1 cellular context compared by ENCODE assay signal in the genomic region with DNA sequence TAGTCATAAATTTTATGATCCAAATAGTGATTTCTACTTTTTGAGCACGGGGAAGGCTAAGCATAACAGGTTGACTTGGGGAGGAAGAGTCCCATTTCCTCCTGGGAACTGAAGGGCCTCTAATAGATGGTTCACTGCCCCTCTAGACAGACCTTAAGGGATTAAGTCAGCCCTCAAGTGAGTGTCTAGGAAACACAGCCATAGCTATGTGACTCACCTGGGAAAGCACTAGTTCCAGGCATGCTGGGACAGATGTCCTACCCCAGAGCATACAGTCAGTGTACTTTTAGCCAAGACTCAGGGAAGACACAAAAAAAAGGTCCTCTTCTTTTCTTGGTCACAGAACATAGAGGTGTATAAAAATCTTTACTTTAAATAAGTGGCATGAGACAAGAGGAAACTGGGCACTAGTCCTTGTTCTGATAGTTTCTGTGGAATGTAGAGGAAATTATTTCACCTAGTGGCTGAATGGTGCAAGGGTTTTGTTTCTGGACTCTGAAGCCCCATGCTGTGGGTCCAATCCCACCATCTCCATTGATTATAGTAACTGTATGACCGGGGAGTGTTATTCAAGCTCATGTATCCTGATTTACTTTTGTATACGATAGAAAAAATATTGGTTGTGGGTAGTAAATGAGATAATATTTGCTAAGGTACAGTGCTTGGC.
TF ChIP-seq lines count a peak whose summit lies in the region.

No MANE protein-coding gene starts in this region.

TF ChIP-seq in SK-N-SH treated with all-trans-retinoic acid at 6 μM for 48 hours, 23 proteins besides CTCF, POLR2A, EP300 and RAD21 (continued from another document):
- TF ChIP-seq, protein P1, sequence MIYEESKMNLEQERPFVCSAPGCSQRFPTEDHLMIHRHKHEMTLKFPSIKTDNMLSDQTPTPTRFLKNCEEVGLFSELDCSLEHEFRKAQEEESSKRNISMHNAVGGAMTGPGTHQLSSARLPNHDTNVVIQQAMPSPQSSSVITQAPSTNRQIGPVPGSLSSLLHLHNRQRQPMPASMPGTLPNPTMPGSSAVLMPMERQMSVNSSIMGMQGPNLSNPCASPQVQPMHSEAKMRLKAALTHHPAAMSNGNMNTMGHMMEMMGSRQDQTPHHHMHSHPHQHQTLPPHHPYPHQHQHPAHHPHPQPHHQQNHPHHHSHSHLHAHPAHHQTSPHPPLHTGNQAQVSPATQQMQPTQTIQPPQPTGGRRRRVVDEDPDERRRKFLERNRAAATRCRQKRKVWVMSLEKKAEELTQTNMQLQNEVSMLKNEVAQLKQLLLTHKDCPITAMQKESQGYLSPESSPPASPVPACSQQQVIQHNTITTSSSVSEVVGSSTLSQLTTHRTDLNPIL (CRISPR knock-in tag; IDR thresholded peaks at IDR 0.05; ENCODE audit: low read depth), result no peak
- TF ChIP-seq, protein P2, sequence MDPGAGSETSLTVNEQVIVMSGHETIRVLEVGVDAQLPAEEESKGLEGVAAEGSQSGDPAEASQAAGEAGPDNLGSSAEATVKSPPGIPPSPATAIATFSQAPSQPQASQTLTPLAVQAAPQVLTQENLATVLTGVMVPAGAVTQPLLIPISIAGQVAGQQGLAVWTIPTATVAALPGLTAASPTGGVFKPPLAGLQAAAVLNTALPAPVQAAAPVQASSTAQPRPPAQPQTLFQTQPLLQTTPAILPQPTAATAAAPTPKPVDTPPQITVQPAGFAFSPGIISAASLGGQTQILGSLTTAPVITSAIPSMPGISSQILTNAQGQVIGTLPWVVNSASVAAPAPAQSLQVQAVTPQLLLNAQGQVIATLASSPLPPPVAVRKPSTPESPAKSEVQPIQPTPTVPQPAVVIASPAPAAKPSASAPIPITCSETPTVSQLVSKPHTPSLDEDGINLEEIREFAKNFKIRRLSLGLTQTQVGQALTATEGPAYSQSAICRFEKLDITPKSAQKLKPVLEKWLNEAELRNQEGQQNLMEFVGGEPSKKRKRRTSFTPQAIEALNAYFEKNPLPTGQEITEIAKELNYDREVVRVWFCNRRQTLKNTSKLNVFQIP (CRISPR knock-in tag; IDR thresholded peaks at IDR 0.05; ENCODE audit: borderline replicate concordance, low read depth), result no peak
- TF ChIP-seq TCF4 (CRISPR knock-in tag; IDR thresholded peaks at IDR 0.05; ENCODE audit: borderline replicate concordance) (no peak), ZC3H10 (CRISPR knock-in tag; IDR thresholded peaks at IDR 0.05) (no peak), RARB (CRISPR knock-in tag; IDR thresholded peaks at IDR 0.05) (no peak), ZFP3 (CRISPR knock-in tag; IDR thresholded peaks at IDR 0.05) (no peak), TOX (CRISPR knock-in tag; IDR thresholded peaks at IDR 0.05; ENCODE audit: borderline replicate concordance) (no peak)
- TF ChIP-seq, protein P3, sequence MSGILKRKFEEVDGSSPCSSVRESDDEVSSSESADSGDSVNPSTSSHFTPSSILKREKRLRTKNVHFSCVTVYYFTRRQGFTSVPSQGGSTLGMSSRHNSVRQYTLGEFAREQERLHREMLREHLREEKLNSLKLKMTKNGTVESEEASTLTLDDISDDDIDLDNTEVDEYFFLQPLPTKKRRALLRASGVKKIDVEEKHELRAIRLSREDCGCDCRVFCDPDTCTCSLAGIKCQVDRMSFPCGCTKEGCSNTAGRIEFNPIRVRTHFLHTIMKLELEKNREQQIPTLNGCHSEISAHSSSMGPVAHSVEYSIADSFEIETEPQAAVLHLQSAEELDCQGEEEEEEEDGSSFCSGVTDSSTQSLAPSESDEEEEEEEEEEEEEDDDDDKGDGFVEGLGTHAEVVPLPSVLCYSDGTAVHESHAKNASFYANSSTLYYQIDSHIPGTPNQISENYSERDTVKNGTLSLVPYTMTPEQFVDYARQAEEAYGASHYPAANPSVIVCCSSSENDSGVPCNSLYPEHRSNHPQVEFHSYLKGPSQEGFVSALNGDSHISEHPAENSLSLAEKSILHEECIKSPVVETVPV (CRISPR knock-in tag; IDR thresholded peaks at IDR 0.05), result no peak
- TF ChIP-seq, protein P4, sequence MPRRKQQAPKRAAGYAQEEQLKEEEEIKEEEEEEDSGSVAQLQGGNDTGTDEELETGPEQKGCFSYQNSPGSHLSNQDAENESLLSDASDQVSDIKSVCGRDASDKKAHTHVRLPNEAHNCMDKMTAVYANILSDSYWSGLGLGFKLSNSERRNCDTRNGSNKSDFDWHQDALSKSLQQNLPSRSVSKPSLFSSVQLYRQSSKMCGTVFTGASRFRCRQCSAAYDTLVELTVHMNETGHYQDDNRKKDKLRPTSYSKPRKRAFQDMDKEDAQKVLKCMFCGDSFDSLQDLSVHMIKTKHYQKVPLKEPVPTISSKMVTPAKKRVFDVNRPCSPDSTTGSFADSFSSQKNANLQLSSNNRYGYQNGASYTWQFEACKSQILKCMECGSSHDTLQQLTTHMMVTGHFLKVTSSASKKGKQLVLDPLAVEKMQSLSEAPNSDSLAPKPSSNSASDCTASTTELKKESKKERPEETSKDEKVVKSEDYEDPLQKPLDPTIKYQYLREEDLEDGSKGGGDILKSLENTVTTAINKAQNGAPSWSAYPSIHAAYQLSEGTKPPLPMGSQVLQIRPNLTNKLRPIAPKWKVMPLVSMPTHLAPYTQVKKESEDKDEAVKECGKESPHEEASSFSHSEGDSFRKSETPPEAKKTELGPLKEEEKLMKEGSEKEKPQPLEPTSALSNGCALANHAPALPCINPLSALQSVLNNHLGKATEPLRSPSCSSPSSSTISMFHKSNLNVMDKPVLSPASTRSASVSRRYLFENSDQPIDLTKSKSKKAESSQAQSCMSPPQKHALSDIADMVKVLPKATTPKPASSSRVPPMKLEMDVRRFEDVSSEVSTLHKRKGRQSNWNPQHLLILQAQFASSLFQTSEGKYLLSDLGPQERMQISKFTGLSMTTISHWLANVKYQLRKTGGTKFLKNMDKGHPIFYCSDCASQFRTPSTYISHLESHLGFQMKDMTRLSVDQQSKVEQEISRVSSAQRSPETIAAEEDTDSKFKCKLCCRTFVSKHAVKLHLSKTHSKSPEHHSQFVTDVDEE (CRISPR knock-in tag; IDR thresholded peaks at IDR 0.05), result no peak
